ENCODE assay signal across 14 cellular contexts in genomic region chr5:177320879-177321278, GRCh38. TPM values are rescaled to one million over a fixed set of nuclear protein-coding genes. Genes with fewer than 3 reads are reported as not detected.
A peak's percentile ranks its signal among the peaks of the same experiment; 100 is the strongest.
DNase-seq lines count a peak whose midpoint lies in the region; ATAC-seq and TF ChIP-seq lines count a peak whose summit lies in the region.
"Had no signal": no experiment of that assay in that cellular context is flagged by ENCODE, and none has a peak within 500 bp of the region (broad histone marks: within the 10 kb centered on the region; RNA-seq: fewer than 3 reads in every experiment).

No MANE protein-coding gene starts in this region.

- in situ Hi-C loops in GM13976 (cut with MboI; ENCODE audit: low sequenced_read_pairs, unreplicated experiment) = no loop called here

- ATAC-seq in WTC11 (no peak), naive B cell (ENCODE audit: low read depth in 2 of 2) (peak; percentile 63 to 65), natural killer cell (no peak)

- H3K9me3 ChIP-seq in hepatocyte (ENCODE audit: low read depth) = no peaks in the 10 kb centered on the region
- H3K9me3 ChIP-seq: Peyer's patch had no signal

- H3K27me3 ChIP-seq in hepatocyte = no peaks in the 10 kb centered on the region
- H3K27me3 ChIP-seq: Peyer's patch had no signal

- peaks cover 39% of the 10 kb centered on the region for H3K4me1 Mint-ChIP-seq in CD14-positive monocyte
- H3K4me1 Mint-ChIP-seq in WTC11 = peaks cover 20% of the 10 kb centered on the region
- peaks cover 24 to 31% (median 31%) of the 10 kb centered on the region in 3 donors for H3K4me1 Mint-ChIP-seq in naive B cell
- H3K4me1 Mint-ChIP-seq in natural killer cell = peaks cover 15 to 20% of the 10 kb centered on the region in 2 donors

- H3K9me2 ChIP-seq in hepatocyte (replicated peaks; ENCODE audit: insufficient read depth) = no peaks in the 10 kb centered on the region

- H2AFZ ChIP-seq in hepatocyte = no peak overlapping the region

- peaks cover 27 to 47% of the 10 kb centered on the region in 2 donors for H3K36me3 Mint-ChIP-seq in CD14-positive monocyte
- H3K36me3 Mint-ChIP-seq in WTC11 = peaks cover 12% of the 10 kb centered on the region
- H3K36me3 Mint-ChIP-seq in naive B cell = peaks cover 0 to 11% of the 10 kb centered on the region in 2 donors
- no peaks in the 10 kb centered on the region for H3K36me3 Mint-ChIP-seq in natural killer cell
- H3K36me3 Mint-ChIP-seq: activated naive CD4-positive, alpha-beta T cell treated with anti-CD3 and anti-CD28 coated beads, Interleukin-2, amount 50 U/mL, for 72 hours had no signal

- H3K9me3 Mint-ChIP-seq in CD14-positive monocyte = peaks cover 7 to 12% (median 10%) of the 10 kb centered on the region in 7 donors
- H3K9me3 Mint-ChIP-seq in WTC11 = peaks cover 6% of the 10 kb centered on the region; the same call in 1 of the 2 replicates
- no peaks in the 10 kb centered on the region for H3K9me3 Mint-ChIP-seq in naive B cell
- H3K9me3 Mint-ChIP-seq in natural killer cell = no peaks in the 10 kb centered on the region
- H3K9me3 Mint-ChIP-seq: activated naive CD4-positive, alpha-beta T cell treated with anti-CD3 and anti-CD28 coated beads, Interleukin-2, amount 50 U/mL, for 72 hours had no signal

- H3K27ac ChIP-seq in hepatocyte = no peak overlapping the region
- H3K27ac ChIP-seq: Peyer's patch had no signal

- TF ChIP-seq CTCF in CD14-positive monocyte (IDR thresholded peaks at IDR 0.05) (no peak), WTC11 (IDR thresholded peaks at IDR 0.05) (no peak), hepatocyte (IDR thresholded peaks at IDR 0.05; ENCODE audit: poor library complexity) (no peak), GM13976 (IDR thresholded peaks at IDR 0.05; ENCODE audit: borderline replicate concordance, control extremely low read depth, extremely low read depth, insufficient read depth, missing control alignments) (no peak), natural killer cell (IDR thresholded peaks at IDR 0.05) (no peak)

- H4K20me1 ChIP-seq in hepatocyte (ENCODE audit: insufficient read depth, poor library complexity, severe bottlenecking) = no peaks in the 10 kb centered on the region

- H3K4me3 Mint-ChIP-seq in CD14-positive monocyte = no peak overlapping the region
- no peak overlapping the region for H3K4me3 Mint-ChIP-seq in WTC11
- no peak overlapping the region for H3K4me3 Mint-ChIP-seq in naive B cell
- H3K4me3 Mint-ChIP-seq in natural killer cell = no peak overlapping the region

- POLR2A ChIA-PET in WTC11 (lab: Charles Lee) = no interaction called here

- intact Hi-C loops in CD14-positive monocyte (cut with micrococcal nuclease) = no loop called here
- intact Hi-C loops in natural killer cell (cut with micrococcal nuclease) = no loop called here

- CTCF ChIA-PET in WTC11 (lab: Charles Lee) = interaction anchor here (1.5 to 2.9 kb wide), 2 partner anchors 11 to 70 kb away, joined by 3 to 39 read pairs; no protein-coding TSS in a partner anchor

- peak overlapping the region in 6 of 7 donors; percentile 40 to 81 (median 60) for H3K27ac Mint-ChIP-seq in CD14-positive monocyte
- H3K27ac Mint-ChIP-seq in WTC11 = peak overlapping the region; percentile 72; the same call in 1 of the 2 replicates
- H3K27ac Mint-ChIP-seq in naive B cell = peak overlapping the region in 1 of 6 donors; percentile 47
- no peak overlapping the region for H3K27ac Mint-ChIP-seq in natural killer cell
- H3K27ac Mint-ChIP-seq: activated naive CD4-positive, alpha-beta T cell treated with anti-CD3 and anti-CD28 coated beads, Interleukin-2, amount 50 U/mL, for 72 hours had no signal

- WGBS in hepatocyte (ENCODE audit: low lambda C conversion rate, missing lambda C conversion rate) = 98% methylated on average over 7 of the region's 7 CpGs

- H3K4me3 ChIP-seq in hepatocyte = no peak overlapping the region
- H3K4me3 ChIP-seq: Peyer's patch had no signal

- DNase-seq in CD14-positive monocyte (ENCODE audit: low spot score) (no peak), NAMALWA (ENCODE audit: low spot score) (peak; percentile 36), WTC11 (ENCODE audit: low spot score) (no peak), naive B cell (peak; percentile 35), hepatocyte (ENCODE audit: low spot score) (no peak), GM13976 (ENCODE audit: low spot score) (no peak), natural killer cell (no peak), amniotic stem cell (lab: John Stamatoyannopoulos, UW) (no peak)
- DNase-seq: activated CD4-positive, alpha-beta T cell treated with anti-CD3 and anti-CD28 coated beads for 4 hours; activated T-cell treated with anti-CD3 and anti-CD28 coated beads for 4 hours; NCI-H187; NCI-H510A treated with DMSO at 0.1 percent for 48 hours had no signal

- peaks cover 9% of the 10 kb centered on the region for H3K79me2 ChIP-seq in hepatocyte

- H3K4me2 ChIP-seq in hepatocyte = no peak overlapping the region

- peaks cover 16% of the 10 kb centered on the region for H3K4me1 ChIP-seq in hepatocyte (ENCODE audit: insufficient read depth)

- peaks cover 0 to 2% (median 2%) of the 10 kb centered on the region in 3 donors for H3K27me3 Mint-ChIP-seq in CD14-positive monocyte (ENCODE audit: low read depth in 3 of 3)
- no peaks in the 10 kb centered on the region; the same call in 1 of the 2 replicates for H3K27me3 Mint-ChIP-seq in WTC11 (ENCODE audit: low read depth)
- no peaks in the 10 kb centered on the region for H3K27me3 Mint-ChIP-seq in naive B cell
- no peaks in the 10 kb centered on the region for H3K27me3 Mint-ChIP-seq in natural killer cell (ENCODE audit: low read depth in 2 of 2)

- no peaks in the 10 kb centered on the region for H3K36me3 ChIP-seq in hepatocyte (replicated peaks; ENCODE audit: insufficient read depth, low read depth)

TF ChIP-seq in WTC11, 78 proteins besides CTCF, POLR2A, EP300 and RAD21 (continues in another document):
- TF ChIP-seq ZNF416 (CRISPR knock-in tag; IDR thresholded peaks at IDR 0.05) (no peak), AFF4 (CRISPR knock-in tag; IDR thresholded peaks at IDR 0.05; ENCODE audit: borderline replicate concordance) (no peak), NR2C2 (CRISPR knock-in tag; IDR thresholded peaks at IDR 0.05) (no peak), ZMAT4 (CRISPR knock-in tag; IDR thresholded peaks at IDR 0.05) (no peak), GABPB1 (CRISPR knock-in tag; IDR thresholded peaks at IDR 0.05) (no peak), ZBTB21 (CRISPR knock-in tag; IDR thresholded peaks at IDR 0.05; ENCODE audit: borderline replicate concordance) (no peak)

RNA-seq across cellular contexts. Expression of gene MXD3, which starts 9.2 kb away (rescaled TPM):
- polyA plus RNA-seq in CD14-positive monocyte = 10 to 100 TPM; 21.5 to 25.5 TPM
- total RNA-seq in WTC11 (2021) = 16.9 to 25.7 TPM (median 18.8 TPM) in 3 replicates
- 1 to 10 TPM in 4 of 6 donors, under 1 TPM in 2; 0.52 to 2.3 (median 1.4) TPM for polyA plus RNA-seq in naive B cell (ENCODE audit: low read depth in 6 of 6)
- total RNA-seq in hepatocyte = 14.0 and 22.3 TPM in 2 replicates
- 11.9 and 16.5 TPM in 2 replicates for polyA plus RNA-seq in hepatocyte
- total RNA-seq in natural killer cell = 10 to 100 TPM; 10.9 to 15.0 (median 15.0) TPM

RNA-seq across cellular contexts. Expression of gene PRELID1, which starts 17.3 kb away (rescaled TPM):
- polyA plus RNA-seq in CD14-positive monocyte (100 to 1,000 TPM; 490 to 510 TPM), naive B cell (ENCODE audit: low read depth in 6 of 6) (100 to 1,000 TPM; 162 to 227 (median 176) TPM), hepatocyte (255 and 282 TPM in 2 replicates)
- total RNA-seq in WTC11 (2021) (235 to 273 TPM (median 245 TPM) in 3 replicates), hepatocyte (228 and 245 TPM in 2 replicates), natural killer cell (10 to 100 TPM; 76.6 to 99.3 (median 91.6) TPM)

RNA-seq across cellular contexts. Expression of gene RAB24, which starts 17.4 kb away (rescaled TPM):
- polyA plus RNA-seq in CD14-positive monocyte = 10 to 100 TPM; 74.3 to 94.4 TPM
- total RNA-seq in WTC11 (2021) = 37.0 to 40.2 TPM (median 38.0 TPM) in 3 replicates
- polyA plus RNA-seq in naive B cell (ENCODE audit: low read depth in 6 of 6) = 10 to 100 TPM; 33.0 to 79.5 (median 47.3) TPM
- total RNA-seq in hepatocyte = 25.7 and 30.3 TPM in 2 replicates
- polyA plus RNA-seq in hepatocyte = 64.6 and 76.6 TPM in 2 replicates
- 10 to 100 TPM; 42.5 to 55.4 (median 49.5) TPM for total RNA-seq in natural killer cell

RNA-seq across cellular contexts. Expression of gene LMAN2, which starts 30.6 kb away (rescaled TPM):
- polyA plus RNA-seq in CD14-positive monocyte (100 to 1,000 TPM; 259 to 275 TPM), naive B cell (ENCODE audit: low read depth in 6 of 6) (100 to 1,000 TPM; 182 to 243 (median 191) TPM), hepatocyte (381 and 391 TPM in 2 replicates)
- total RNA-seq in WTC11 (2021) (141 to 162 TPM (median 147 TPM) in 3 replicates), hepatocyte (357 and 366 TPM in 2 replicates), natural killer cell (100 to 1,000 TPM; 112 to 124 (median 114) TPM)

RNA-seq across cellular contexts. Expression of gene RGS14, which starts 36.8 kb away (rescaled TPM):
- polyA plus RNA-seq in CD14-positive monocyte (10 to 100 TPM; 35.4 to 43.5 TPM), naive B cell (ENCODE audit: low read depth in 6 of 6) (10 to 100 TPM; 16.6 to 41.1 (median 23.2) TPM), hepatocyte (30.7 and 37.0 TPM in 2 replicates)
- total RNA-seq in WTC11 (2021) (60.4 to 74.6 TPM (median 64.6 TPM) in 3 replicates), hepatocyte (26.1 and 36.5 TPM in 2 replicates), natural killer cell (10 to 100 TPM; 57.3 to 87.0 (median 66.1) TPM)

Comparison
In these comparisons a context has a peak if more than half of its experiments do, and no peak if none do; other contexts are left out.
1. DNase-seq: peak in NAMALWA (single experiment) and naive B cell (single experiment); none in CD14-positive monocyte (single experiment), WTC11 (single experiment), hepatocyte (single experiment), GM13976 (single experiment), natural killer cell (single experiment) and amniotic stem cell (single experiment).
2. H3K27ac Mint-ChIP-seq: peak in CD14-positive monocyte (6 of 7) and WTC11 (single experiment); none in natural killer cell (0 of 2).
3. ATAC-seq: peak in naive B cell (2 of 2); none in WTC11 (single experiment) and natural killer cell (0 of 3).